In genomic region chr14:52729925-52730707, GRCh38 we compare ENCODE assay signal across 1 cellular context.
TF ChIP-seq lines count a peak whose summit lies in the region.

Gene STYX (plus strand): TSS chr14:52730166. CDS start chr14:52730475, 309 bp downstream.

TF ChIP-seq in K562, 482 proteins besides CTCF, POLR2A, EP300 and RAD21 (continued from another document):
- TF ChIP-seq SMARCC2 (IDR thresholded peaks at IDR 0.05; ENCODE audit: low read depth) (no peak), SP2 (IDR thresholded peaks at IDR 0.05; ENCODE audit: extremely low read depth, low read depth, low read length, poor library complexity, severe bottlenecking) (no peak)
